8 cellular contexts compared by ENCODE assay signal in the genomic region with DNA sequence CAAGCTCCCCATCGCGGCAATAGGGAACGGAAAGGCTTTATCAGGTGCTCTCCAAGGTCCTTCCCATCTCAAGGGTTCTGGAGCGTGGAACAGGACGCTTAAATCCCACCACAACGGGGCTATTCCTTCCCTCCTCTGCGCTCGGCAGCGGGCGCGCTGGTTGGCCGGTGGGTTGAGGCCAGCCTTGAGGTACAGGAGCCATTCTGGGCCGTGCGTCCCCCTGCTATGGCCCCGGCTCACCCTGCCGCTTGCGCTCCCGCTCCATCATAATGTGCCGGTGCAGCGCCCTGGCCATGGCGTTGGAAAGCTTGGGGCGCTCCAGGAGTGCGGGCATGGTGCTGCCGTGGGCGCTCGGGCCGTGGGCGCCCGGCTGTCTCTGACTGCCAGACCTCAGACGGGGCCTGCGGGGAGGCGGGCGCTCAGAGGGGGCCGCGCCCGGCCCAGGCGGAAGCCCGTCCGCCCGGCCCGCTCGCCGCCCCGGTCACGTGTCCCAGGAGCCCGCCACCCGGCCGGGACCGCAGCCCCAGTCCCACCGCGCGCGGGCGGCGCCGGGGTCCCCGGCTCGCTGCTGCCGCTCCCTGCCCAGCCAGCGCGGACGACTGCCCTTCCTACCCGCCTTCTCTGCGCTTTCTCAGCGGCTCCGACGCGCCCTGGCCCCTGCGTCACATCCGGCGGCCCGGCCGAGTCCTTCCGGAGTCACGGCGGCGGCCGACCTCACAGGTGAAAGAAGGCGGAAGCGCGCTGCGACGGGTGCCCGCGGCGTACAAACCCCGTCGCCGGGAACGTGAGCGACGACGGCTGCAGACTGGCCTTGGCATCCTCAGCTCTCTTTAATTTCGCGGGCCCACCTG. TPM values are rescaled to one million over a fixed set of nuclear protein-coding genes. Genes with fewer than 3 reads are reported as not detected.
DNase-seq lines count a peak whose midpoint lies in the region; ATAC-seq and TF ChIP-seq lines count a peak whose summit lies in the region.

Gene GPS2 (minus strand): TSS at position 642 of the 851 bp plus-strand sequence. CDS start 308 bp downstream, at position 334.

- H3K4me1 ChIP-seq in heart right ventricle (peaks cover 12 to 57% (median 43%) of the 10 kb centered on the region in 9 donors), transverse colon (peaks cover 12 to 41% (median 26%) of the 10 kb centered on the region in 4 donors)

- 0% methylated on average over 79 to 95 of the region's 95 CpGs for WGBS in heart right ventricle, 2 donors
- 1% methylated on average over 30 of the region's 95 CpGs; no CpG with 5 or more reads in 1 of the 2 donors for WGBS in transverse colon (ENCODE audit: low coverage in 1 of 2), 2 donors

- H3K36me3 ChIP-seq in heart right ventricle (peaks cover 0 to 84% (median 59%) of the 10 kb centered on the region in 9 donors), transverse colon (peaks cover 0 to 42% (median 15%) of the 10 kb centered on the region in 4 donors)

- intact Hi-C loops in heart right ventricle (cut with DNase I) = no loop called here
- intact Hi-C loops in posterior cingulate gyrus (cut with DNase I) = loop anchor here (1.0 kb wide), 1 partner anchor 14 kb away; the partner anchor contains the start of gene NEURL4
- intact Hi-C loops in transverse colon (cut with DNase I; ENCODE audit: low total_unique reads) = no loop called here

- H3K27me3 ChIP-seq in heart right ventricle (no peaks in the 10 kb centered on the region), transverse colon (no peaks in the 10 kb centered on the region)

- in situ Hi-C loops in transverse colon (cut with MboI; ENCODE audit: low pct_ligation_motif_present in 1 of 4, low pct_unique_long_range_greater_than_20kb in 1 of 4, low sequenced_read_pairs in 3 of 4) = no loop called here

- TF ChIP-seq POLR2A in transverse colon (IDR thresholded peaks at IDR 0.05) = peak; percentile 82

- H3K27ac ChIP-seq in heart right ventricle (peak within 1 kb of the TSS; percentile 85 to 99 (median 94)), transverse colon (peak within 1 kb of the TSS; percentile 93 to 98 (median 95))

- H3K9me3 ChIP-seq in heart right ventricle (no peaks in the 10 kb centered on the region), transverse colon (no peaks in the 10 kb centered on the region)

- peak; percentile 55 for DNase-seq in GM12864 (ENCODE audit: low read depth)
- DNase-seq in NCI-H1105 treated with DMSO at 0.1 percent for 48 hours (lab: John Stamatoyannopoulos, UW) = peak; percentile 82
- peak; percentile 86 to 95 (median 89) for DNase-seq in T-helper 2 cell
- peak; percentile 63 for DNase-seq in amniotic stem cell (lab: John Stamatoyannopoulos, UW)
- DNase-seq in heart right ventricle = peak; percentile 93 to 95
- DNase-seq in posterior cingulate gyrus = peak; percentile 90 to 99 (median 94)
- DNase-seq in transverse colon = peak; percentile 96

- peak; percentile 72 for ATAC-seq in HG02588 (IDR thresholded peaks at IDR 0.05; ENCODE audit: unreplicated experiment)
- ATAC-seq in heart right ventricle = peak; percentile 82 to 95 (median 92)

- TF ChIP-seq EP300 in transverse colon (IDR thresholded peaks at IDR 0.05; ENCODE audit: low read depth) = no peak

- no peak for TF ChIP-seq CTCF in GM12864 (IDR thresholded peaks at IDR 0.05; ENCODE audit: low read depth, low read length, missing control alignments)
- TF ChIP-seq CTCF in heart right ventricle (IDR thresholded peaks at IDR 0.05) = no peak
- TF ChIP-seq CTCF in transverse colon (IDR thresholded peaks at IDR 0.05) = no peak

- peak within 1 kb of the TSS; percentile 68 for H3K4me3 ChIP-seq in GM12864 (ENCODE audit: low read depth, low read length)
- peak within 1 kb of the TSS; percentile 82 to 100 (median 94) for H3K4me3 ChIP-seq in heart right ventricle
- peak within 1 kb of the TSS; percentile 30 to 94 (median 91) for H3K4me3 ChIP-seq in transverse colon

RNA-seq across cellular contexts. Expression of gene GPS2, which starts in this region (rescaled TPM):
- total RNA-seq in heart right ventricle (10 to 100 TPM; 49.1 to 81.1 (median 57.4) TPM), transverse colon (100 to 1,000 TPM in 3 of 4 donors, 10 to 100 TPM in 1; 96.5 to 578 (median 150) TPM)
- polyA plus RNA-seq in heart right ventricle = 100 to 1,000 TPM; 103 to 105 TPM

Comparison
In these comparisons a context has a peak if more than half of its experiments do, and no peak if none do; other contexts are left out.
1. Peak in every context shown above with its lines: DNase-seq, ATAC-seq, H3K4me3 ChIP-seq and H3K27ac ChIP-seq.